8 cellular contexts compared by ENCODE assay signal in genomic region chr3:102673271-102674115, GRCh38.
DNase-seq lines count a peak whose midpoint lies in the region; ATAC-seq and TF ChIP-seq lines count a peak whose summit lies in the region.

No MANE protein-coding gene starts in this region.

- H3K4me1 ChIP-seq in ascending aorta (no peaks in the 10 kb centered on the region), skeletal muscle satellite cell (ENCODE audit: control insufficient read depth, insufficient read depth, low read length) (no peaks in the 10 kb centered on the region)

- H3K27me3 ChIP-seq in ascending aorta (no peaks in the 10 kb centered on the region), skeletal muscle satellite cell (ENCODE audit: control insufficient read depth, insufficient read depth, low read length) (peaks cover 36% of the 10 kb centered on the region)

- peak; percentile 20 for DNase-seq in NK-92 treated with Interleukin-12 subunit alpha and Interleukin-12 subunit beta, amount 100 ng/mL, for 24 hours (lab: John Stamatoyannopoulos, UW)
- DNase-seq in NK-92 (lab: John Stamatoyannopoulos, UW; ENCODE audit: unreplicated experiment) (no peak), NCI-H1436 treated with DMSO at 0.1 percent for 48 hours (lab: John Stamatoyannopoulos, UW) (peak; percentile 66), T follicular helper cell (ENCODE audit: low read depth) (peak; percentile 21), ascending aorta (ENCODE audit: low spot score in 2 of 2) (peak in 1 of 2 donors; percentile 64), hepatic stellate cell (ENCODE audit: low spot score) (peak; percentile 19)

- H3K9me3 ChIP-seq in ascending aorta (no peaks in the 10 kb centered on the region), skeletal muscle satellite cell (replicated peaks; ENCODE audit: low read length) (no peaks in the 10 kb centered on the region)

- TF ChIP-seq CTCF in ascending aorta (IDR thresholded peaks at IDR 0.05) = peak; percentile 27 to 77 (median 76)

- H3K4me2 ChIP-seq in skeletal muscle satellite cell (ENCODE audit: low read length) = peak overlapping the region; percentile 45

- intact Hi-C loops in ascending aorta (cut with DNase I) = no loop called here

- no peaks in the 10 kb centered on the region for H3K36me3 ChIP-seq in ascending aorta
- H3K36me3 ChIP-seq in skeletal muscle satellite cell (ENCODE audit: insufficient read depth, low read length) = no peaks in the 10 kb centered on the region

- H3K9ac ChIP-seq in skeletal muscle satellite cell (ENCODE audit: low read depth, low read length) = no peak overlapping the region

- peak overlapping the region in 1 of 2 donors; percentile 16 for H3K4me3 ChIP-seq in ascending aorta
- no peak overlapping the region for H3K4me3 ChIP-seq in skeletal muscle satellite cell (ENCODE audit: low read length)

- peak; percentile 88 for ATAC-seq in HG02852 (IDR thresholded peaks at IDR 0.05; ENCODE audit: unreplicated experiment)

- no peak overlapping the region for H3K27ac ChIP-seq in ascending aorta
